In the genomic region with DNA sequence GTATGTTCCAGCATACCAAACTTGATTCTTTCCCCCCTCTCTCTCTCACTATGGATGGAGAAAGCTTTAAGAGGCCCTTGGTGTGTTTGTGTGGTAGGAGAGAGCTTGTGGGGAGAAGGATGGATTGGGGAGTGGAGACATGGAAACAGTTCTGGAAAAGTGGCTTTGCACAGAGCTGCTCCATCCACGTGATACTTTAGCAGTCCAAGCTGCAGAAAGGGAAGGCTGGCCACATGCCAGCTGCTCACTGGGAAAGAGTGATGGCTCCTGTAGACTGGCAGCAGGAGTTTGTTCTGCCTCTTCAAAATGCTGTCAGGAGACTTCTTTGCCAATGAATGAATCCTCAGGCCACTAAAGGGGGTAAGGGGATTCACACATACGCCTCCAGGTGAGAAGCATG, we compare ENCODE assay signal across 16 cellular contexts. TPM values are rescaled to one million over a fixed set of nuclear protein-coding genes. Genes with fewer than 3 reads are reported as not detected.
DNase-seq lines count a peak whose midpoint lies in the region; ATAC-seq and TF ChIP-seq lines count a peak whose summit lies in the region.
"Had no signal": no experiment of that assay in that cellular context is flagged by ENCODE, and none has a peak within 500 bp of the region (broad histone marks: within the 10 kb centered on the region; RNA-seq: fewer than 3 reads in every experiment).

No MANE protein-coding gene starts in this region.

- H3K4me3 ChIP-seq in fibroblast of pulmonary artery (replicated peaks; ENCODE audit: low read depth, low read length) (no peak overlapping the region), esophagus squamous epithelium (no peak overlapping the region)
- no peak overlapping the region for H3K4me3 ChIP-seq in CD8-positive, alpha-beta memory T cell (ENCODE audit: low read length)
- H3K4me3 ChIP-seq: breast epithelium, spleen, thoracic aorta had no signal

- H3K36me3 ChIP-seq in esophagus squamous epithelium, result no peaks in the 10 kb centered on the region
- no peaks in the 10 kb centered on the region for H3K36me3 ChIP-seq in CD8-positive, alpha-beta memory T cell (ENCODE audit: insufficient read depth, low read length)
- H3K36me3 ChIP-seq: breast epithelium, spleen, thoracic aorta had no signal

- peak; percentile 32 to 62 (median 36) for DNase-seq in NCI-H1417 (lab: John Stamatoyannopoulos, UW)
- no peak for DNase-seq in NCI-H1417 treated with DMSO at 0.1 percent for 48 hours (lab: John Stamatoyannopoulos, UW)
- DNase-seq in NCI-H446 treated with DMSO at 0.1 percent for 48 hours (lab: John Stamatoyannopoulos, UW), result peak; percentile 55
- DNase-seq in fibroblast of pulmonary artery (ENCODE audit: low read depth), result peak; percentile 21
- DNase-seq in pons (ENCODE audit: low spot score), result peak; percentile 47
- no peak for DNase-seq in esophagus squamous epithelium (lab: John Stamatoyannopoulos, UW)
- no peak for DNase-seq in CD8-positive, alpha-beta memory T cell
- DNase-seq: 8988T; activated effector memory CD4-positive, alpha-beta T cell treated with anti-CD3 and anti-CD28 coated beads, Interleukin-2, amount 50 U/mL, for 16 hours; CD4-positive, alpha-beta T cell; glutamatergic neuron; MM.1S; spleen had no signal

- H3K9me3 Mint-ChIP-seq in CD8-positive, alpha-beta memory T cell, result no peaks in the 10 kb centered on the region
- H3K9me3 Mint-ChIP-seq: CD4-positive, alpha-beta T cell had no signal

- TF ChIP-seq CTCF in fibroblast of pulmonary artery (IDR thresholded peaks at IDR 0.05; ENCODE audit: low read length, missing control alignments) (no peak), esophagus squamous epithelium (IDR thresholded peaks at IDR 0.05) (no peak)

- H3K36me3 Mint-ChIP-seq in CD8-positive, alpha-beta memory T cell, result peaks cover 0 to 2% (median 0%) of the 10 kb centered on the region in 3 donors

- no peaks in the 10 kb centered on the region for H3K27me3 Mint-ChIP-seq in CD8-positive, alpha-beta memory T cell
- H3K27me3 Mint-ChIP-seq: CD4-positive, alpha-beta T cell had no signal

- no peaks in the 10 kb centered on the region for H3K4me1 Mint-ChIP-seq in CD8-positive, alpha-beta memory T cell

- 36 to 46% methylated on average over 1 to 2 of the region's 2 CpGs for WGBS in esophagus squamous epithelium, 2 donors

- no peaks in the 10 kb centered on the region for H3K27me3 ChIP-seq in esophagus squamous epithelium
- no peaks in the 10 kb centered on the region for H3K27me3 ChIP-seq in CD8-positive, alpha-beta memory T cell (ENCODE audit: insufficient read depth, low read length, poor library complexity, severe bottlenecking)
- H3K27me3 ChIP-seq: breast epithelium, spleen had no signal

- POLR2A ChIA-PET in CD8-positive, alpha-beta memory T cell (lab: Charles Lee), result no interaction called here

- CTCF ChIA-PET in CD8-positive, alpha-beta memory T cell (lab: Charles Lee), result interaction anchor here (1.3 kb wide), 1 partner anchor 10 kb away, joined by 4 read pairs; no protein-coding TSS in a partner anchor

- peak overlapping the region in 1 of 8 donors; percentile 19 for H3K27ac Mint-ChIP-seq in CD8-positive, alpha-beta memory T cell
- H3K27ac Mint-ChIP-seq: CD4-positive, alpha-beta T cell had no signal

- intact Hi-C loops in esophagus squamous epithelium (cut with DNase I), result no loop called here

- peaks cover 0 to 12% (median 0%) of the 10 kb centered on the region in 3 donors for H3K4me1 ChIP-seq in esophagus squamous epithelium
- no peaks in the 10 kb centered on the region for H3K4me1 ChIP-seq in CD8-positive, alpha-beta memory T cell (ENCODE audit: insufficient read depth, low read length)
- H3K4me1 ChIP-seq: breast epithelium, spleen had no signal

- no peaks in the 10 kb centered on the region for H3K9me3 ChIP-seq in esophagus squamous epithelium
- no peaks in the 10 kb centered on the region for H3K9me3 ChIP-seq in CD8-positive, alpha-beta memory T cell (ENCODE audit: low read length)
- H3K9me3 ChIP-seq: breast epithelium, spleen, thoracic aorta had no signal

- no peak overlapping the region for H3K27ac ChIP-seq in esophagus squamous epithelium
- H3K27ac ChIP-seq in CD8-positive, alpha-beta memory T cell (ENCODE audit: low read depth, low read length), result no peak overlapping the region
- H3K27ac ChIP-seq: breast epithelium, spleen, thoracic aorta had no signal

- TF ChIP-seq POLR2A in esophagus squamous epithelium (IDR thresholded peaks at IDR 0.05), result no peak

- no peak for ATAC-seq in HG03175 (IDR thresholded peaks at IDR 0.05; ENCODE audit: unreplicated experiment)

- H3K4me3 Mint-ChIP-seq in CD8-positive, alpha-beta memory T cell, result no peak overlapping the region
- H3K4me3 Mint-ChIP-seq: CD4-positive, alpha-beta T cell had no signal

RNA-seq across cellular contexts. Expression of gene SEC24B, which starts 21.7 kb away (rescaled TPM):
- total RNA-seq in esophagus squamous epithelium, result 10 to 100 TPM; 20.4 to 38.5 (median 29.1) TPM
- 10 to 100 TPM; 27.7 to 29.5 TPM for total RNA-seq in CD8-positive, alpha-beta memory T cell
- 17.6 TPM for polyA plus RNA-seq in CD8-positive, alpha-beta memory T cell

Comparison
In these comparisons a context has a peak if more than half of its experiments do, and no peak if none do; other contexts are left out.
1. DNase-seq: peak in NCI-H1417 (3 of 3), NCI-H446 treated with DMSO at 0.1 percent for 48 hours (single experiment), fibroblast of pulmonary artery (single experiment) and pons (single experiment); none in NCI-H1417 treated with DMSO at 0.1 percent for 48 hours (single experiment), esophagus squamous epithelium (single experiment) and CD8-positive, alpha-beta memory T cell (0 of 5).